Comparison of ENCODE assay signal across 8 cellular contexts in genomic region chr2:200944467-200945394, GRCh38. TPM values are rescaled to one million over a fixed set of nuclear protein-coding genes. Genes with fewer than 3 reads are reported as not detected.
DNase-seq lines count a peak whose midpoint lies in the region; ATAC-seq and TF ChIP-seq lines count a peak whose summit lies in the region.

No MANE protein-coding gene starts in this region.

- H4K20me1 ChIP-seq in HCT116 (ENCODE audit: insufficient read depth) = no peaks in the 10 kb centered on the region; the same call in 1 of the 2 replicates
- no peaks in the 10 kb centered on the region for H4K20me1 ChIP-seq in fibroblast of lung (ENCODE audit: control insufficient read depth, extremely low read depth, insufficient read depth, low read length)

- H3K36me3 ChIP-seq in HCT116 (ENCODE audit: control insufficient read depth in 1 of 2, insufficient read depth in 2 of 2, low read length in 2 of 2) (peaks cover 30 to 33% of the 10 kb centered on the region in 2 experiments; a peak in 3 of 4 replicates), fibroblast of lung (ENCODE audit: control insufficient read depth, insufficient read depth, low read length) (no peaks in the 10 kb centered on the region)

- H2AFZ ChIP-seq in HCT116 (ENCODE audit: low read depth, low read length, poor library complexity, severe bottlenecking) (no peak overlapping the region), fibroblast of lung (ENCODE audit: low read length) (no peak overlapping the region)

- H3K27ac ChIP-seq in HCT116 (ENCODE audit: low read depth, low read length) (peak overlapping the region; percentile 77), fibroblast of lung (ENCODE audit: insufficient read depth, low read length) (peak overlapping the region; percentile 31)

- DNase-seq in HCT116 (ENCODE audit: low read depth, low spot score) = peak; percentile 95
- DNase-seq in activated CD4-positive, alpha-beta T cell treated with anti-CD3 and anti-CD28 coated beads for 48 hours = peak; percentile 88
- peak; percentile 89 to 96 for DNase-seq in fibroblast of lung (ENCODE audit: low read depth in 2 of 2)
- DNase-seq in stimulated activated CD8-positive, alpha-beta memory T cell treated with anti-CD3 and anti-CD28 coated beads, Interleukin-12 subunit alpha, Interleukin-12 subunit beta, amount 100 ng/mL, for 1 hour (ENCODE audit: low read depth) = peak; percentile 3
- no peak for DNase-seq in SHP77 treated with DMSO at 0.1 percent for 48 hours (lab: John Stamatoyannopoulos, UW)
- no peak for DNase-seq in nucleus accumbens (lab: John Stamatoyannopoulos, UW)

- RAD21 ChIA-PET in HCT116 (lab: Charles Lee; ENCODE audit: low non-redundant PET in 1 of 2, low total read pairs in 2 of 2, uncharacterized antibody in 2 of 2, unreplicated experiment in 2 of 2) = interaction anchor here in 1 of 2 experiments (0.8 kb wide), 1 partner anchor 124 kb away, joined by 3 read pairs; no protein-coding TSS in a partner anchor

- no peaks in the 10 kb centered on the region for H3K9me2 ChIP-seq in HCT116 (ENCODE audit: insufficient read depth)

- TF ChIP-seq CTCF in HCT116 (IDR thresholded peaks at IDR 0.05 in 2 of 3, conservative IDR thresholded peaks at IDR 0.05 in 1 of 3; ENCODE audit: borderline replicate concordance in 1 of 3, insufficient read depth in 1 of 3, low read depth in 2 of 3, low read length in 2 of 3) = no peak
- TF ChIP-seq CTCF in fibroblast of lung (conservative IDR thresholded peaks at IDR 0.05 in 1 of 2, IDR thresholded peaks at IDR 0.05 in 1 of 2; ENCODE audit: low read depth in 1 of 2, low read length in 2 of 2) = no peak

- no peaks in the 10 kb centered on the region for H3K9me3 ChIP-seq in HCT116 (ENCODE audit: control insufficient read depth in 1 of 2, insufficient read depth in 1 of 2, low read depth in 1 of 2, low read length in 2 of 2)
- no peaks in the 10 kb centered on the region for H3K9me3 ChIP-seq in fibroblast of lung (ENCODE audit: control insufficient read depth, insufficient read depth, low read depth, low read length)

- H3K4me1 ChIP-seq in HCT116 (ENCODE audit: control insufficient read depth in 1 of 2, insufficient read depth in 2 of 2, low read length in 2 of 2) = peaks cover 25 to 35% of the 10 kb centered on the region in 2 experiments
- no peaks in the 10 kb centered on the region for H3K4me1 ChIP-seq in fibroblast of lung (ENCODE audit: control insufficient read depth, extremely low read depth, insufficient read depth, low read length)

- no TSS peak for BruUV-seq in HCT116 (replicated peaks; lab: Mats Ljungman, UMichigan)

- peak overlapping the region; percentile 47 for H3K9ac ChIP-seq in HCT116 (ENCODE audit: low read length)
- H3K9ac ChIP-seq in fibroblast of lung (ENCODE audit: insufficient read depth, low read length) = no peak overlapping the region

- intact Hi-C loops in HCT116 (cut with micrococcal nuclease) = loop anchor here (1.0 to 10.0 kb wide), 2 partner anchors 125 to 210 kb away; no protein-coding TSS in a partner anchor

- CTCF ChIA-PET in HCT116 (lab: Charles Lee) = interaction anchor here (0.9 to 1.6 kb wide), 4 partner anchors 19 to 288 kb away, joined by 3 to 5 read pairs (median 4); partner anchors contain the start of gene ORC2

- 0 out of 2 replicates have a peak, but pooled peaks have one; percentile 0 for TF ChIP-seq RAD21 in HCT116 (IDR thresholded peaks at IDR 0.05; ENCODE audit: low read depth)

- H3K4me2 ChIP-seq in HCT116 (ENCODE audit: low read length) = peak overlapping the region; percentile 80
- no peak overlapping the region for H3K4me2 ChIP-seq in fibroblast of lung (ENCODE audit: extremely low read depth, insufficient read depth, low read length)

- no peak for TF ChIP-seq POLR2A in HCT116 (IDR thresholded peaks at IDR 0.05; ENCODE audit: borderline replicate concordance, extremely low read depth, insufficient read depth, insufficient read length)

- H3K27me3 ChIP-seq in HCT116 (ENCODE audit: insufficient read depth, low read length) (no peaks in the 10 kb centered on the region), fibroblast of lung (ENCODE audit: control insufficient read depth, insufficient read depth, low read length) (no peaks in the 10 kb centered on the region)

- H3K4me3 ChIP-seq in HCT116 (replicated peaks in 1 of 2; ENCODE audit: low read depth in 1 of 2, low read length in 2 of 2) = peak overlapping the region in 1 of 2 experiments; percentile 43; a peak in 2 of 4 replicates
- H3K4me3 ChIP-seq in fibroblast of lung (replicated peaks in 1 of 4; ENCODE audit: control extremely low read depth in 1 of 4, insufficient read depth in 1 of 4, low read depth in 3 of 4, low read length in 4 of 4) = no peak overlapping the region

- ATAC-seq in HCT116 (peak; percentile 86), GM19324 (IDR thresholded peaks at IDR 0.05; ENCODE audit: low FRiP score, unreplicated experiment) (no peak), GM19452 (IDR thresholded peaks at IDR 0.05; ENCODE audit: unreplicated experiment) (no peak)

- H3K79me2 ChIP-seq in HCT116 (ENCODE audit: insufficient read depth, low read length) = 0 out of 2 replicates have a peak, but pooled peaks cover 3% of the 10 kb centered on the region
- no peaks in the 10 kb centered on the region for H3K79me2 ChIP-seq in fibroblast of lung (ENCODE audit: control insufficient read depth, insufficient read depth, low read length)

- POLR2A ChIA-PET in HCT116 (lab: Charles Lee) = interaction anchor here (0.9 to 1.4 kb wide), 3 partner anchors 11 to 30 kb away, joined by 3 to 12 read pairs (median 4); partner anchors contain the start of gene ORC2

TF ChIP-seq in HCT116, 20 proteins besides CTCF, POLR2A, EP300 and RAD21 (continues in another document):
- TF ChIP-seq CEBPB (IDR thresholded peaks at IDR 0.05; ENCODE audit: low read depth) = peak; percentile 66
- TF ChIP-seq CBX3 (IDR thresholded peaks at IDR 0.05; ENCODE audit: low read depth) = peak; percentile 89
- TF ChIP-seq EZH2 (IDR thresholded peaks at IDR 0.05) = no peak
- TF ChIP-seq TCF7L2 (IDR thresholded peaks at IDR 0.05; ENCODE audit: borderline replicate concordance, extremely low read depth, insufficient read depth, insufficient read length) = peak; percentile 63
- no peak for TF ChIP-seq EGR1 (IDR thresholded peaks at IDR 0.05; ENCODE audit: low read depth)
- no peak for TF ChIP-seq POLR2AphosphoS5 (IDR thresholded peaks at IDR 0.05; ENCODE audit: low read depth, low read length)
- TF ChIP-seq REST (IDR thresholded peaks at IDR 0.05; ENCODE audit: low read depth) = no peak
- peak; percentile 64; the same call in 1 of the 2 replicates for TF ChIP-seq ATF3 (IDR thresholded peaks at IDR 0.05)
- TF ChIP-seq YY1 (IDR thresholded peaks at IDR 0.05; ENCODE audit: extremely low read depth, insufficient replicate concordance, low read depth, low read length) = no peak
- TF ChIP-seq SIN3A (IDR thresholded peaks at IDR 0.05; ENCODE audit: low read depth) = peak; percentile 57; the same call in 1 of the 2 replicates
- TF ChIP-seq SP1 (IDR thresholded peaks at IDR 0.05; ENCODE audit: low read depth) = peak; percentile 88
- TF ChIP-seq SRF (IDR thresholded peaks at IDR 0.05; ENCODE audit: low read depth) = peak; percentile 90
- TF ChIP-seq ZNF274 (IDR thresholded peaks at IDR 0.05; ENCODE audit: low read depth, low read length) = no peak
- no peak for TF ChIP-seq ELF1 (IDR thresholded peaks at IDR 0.05; ENCODE audit: borderline replicate concordance, low read depth)
- no peak for TF ChIP-seq EZH2phosphoT487 (IDR thresholded peaks at IDR 0.05; ENCODE audit: borderline replicate concordance)

RNA-seq across cellular contexts. Expression of gene ORC2, which starts 18.7 kb away (rescaled TPM):
- total RNA-seq in HCT116 (2021; ENCODE audit: unreplicated experiment) (51.9 TPM), fibroblast of lung (13.6 and 13.9 TPM in 2 replicates)
- polyA plus RNA-seq in HCT116 (2012) = 9.1 and 16.3 TPM in 2 replicates
- 5.1 and 5.7 TPM in 2 replicates for polyA plus RNA-seq in fibroblast of lung
- polyA plus RNA-seq in fibroblast of lung (2012) = 9.0 and 9.5 TPM in 2 replicates
- polyA minus RNA-seq in fibroblast of lung (ENCODE audit: low replicate concordance) = 2.0 and 3.3 TPM in 2 replicates

RNA-seq across cellular contexts. Expression of gene NIF3L1, which starts 55.6 kb away (rescaled TPM):
- total RNA-seq in HCT116 (2021; ENCODE audit: unreplicated experiment) (44.7 TPM), fibroblast of lung (21.0 and 23.6 TPM in 2 replicates)
- polyA plus RNA-seq in HCT116 (2012) = 34.9 and 40.0 TPM in 2 replicates
- polyA plus RNA-seq in fibroblast of lung = 40.7 and 45.5 TPM in 2 replicates
- 15.9 and 19.9 TPM in 2 replicates for polyA plus RNA-seq in fibroblast of lung (2012)
- 6.1 and 15.0 TPM in 2 replicates for polyA minus RNA-seq in fibroblast of lung (ENCODE audit: low replicate concordance)

RNA-seq across cellular contexts. Expression of gene PPIL3, which starts 55.9 kb away (rescaled TPM):
- total RNA-seq in HCT116 (2021; ENCODE audit: unreplicated experiment) = 55.9 TPM
- polyA plus RNA-seq in HCT116 (2012) = 57.8 and 75.7 TPM in 2 replicates
- total RNA-seq in fibroblast of lung = 66.9 and 76.8 TPM in 2 replicates
- 28.2 and 58.9 TPM in 2 replicates for polyA plus RNA-seq in fibroblast of lung
- polyA plus RNA-seq in fibroblast of lung (2012) = 17.0 and 39.8 TPM in 2 replicates
- polyA minus RNA-seq in fibroblast of lung (ENCODE audit: low replicate concordance) = 1.1 and 5.6 TPM in 2 replicates

Comparison
In these comparisons a context has a peak if more than half of its experiments do, and no peak if none do; other contexts are left out.
1. DNase-seq: peak in HCT116 (single experiment), activated CD4-positive, alpha-beta T cell treated with anti-CD3 and anti-CD28 coated beads for 48 hours (single experiment), fibroblast of lung (2 of 2) and stimulated activated CD8-positive, alpha-beta memory T cell treated with anti-CD3 and anti-CD28 coated beads, Interleukin-12 subunit alpha, Interleukin-12 subunit beta, amount 100 ng/mL, for 1 hour (single experiment); none in SHP77 treated with DMSO at 0.1 percent for 48 hours (single experiment) and nucleus accumbens (0 of 56).